ENCODE assay signal across 10 cellular contexts in the genomic region with DNA sequence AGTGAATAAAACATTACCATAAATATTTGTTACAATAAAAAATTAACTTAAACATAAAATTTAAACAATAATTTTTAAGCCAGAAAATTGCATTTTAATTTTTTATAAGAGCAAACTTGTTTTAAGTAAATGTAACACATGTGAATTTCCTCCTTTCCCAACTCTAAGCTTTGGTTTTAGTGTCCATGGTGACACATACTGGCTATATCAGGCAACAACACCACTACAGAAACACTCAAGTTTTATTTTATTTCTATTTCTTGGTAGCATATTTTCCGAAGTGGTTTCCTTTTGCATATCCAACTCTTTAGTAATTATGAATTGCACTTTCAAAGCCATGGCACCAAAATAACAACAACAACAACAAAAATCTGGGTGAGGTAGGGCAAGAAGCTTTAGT. TPM values are rescaled to one million over a fixed set of nuclear protein-coding genes. Genes with fewer than 3 reads are reported as not detected.
A peak's percentile ranks its signal among the peaks of the same experiment; 100 is the strongest.
DNase-seq lines count a peak whose midpoint lies in the region; ATAC-seq and TF ChIP-seq lines count a peak whose summit lies in the region.
"Had no signal": no experiment of that assay in that cellular context is flagged by ENCODE, and none has a peak within 500 bp of the region (broad histone marks: within the 10 kb centered on the region; RNA-seq: fewer than 3 reads in every experiment).

No MANE protein-coding gene starts in this region.

- 23 to 46% (median 38%) methylated on average over 1 of the region's 1 CpG for WGBS in spleen, 5 donors

- H3K27me3 Mint-ChIP-seq in HFFc6 (ENCODE audit: insufficient read depth) = peaks cover 12% of the 10 kb centered on the region

- no peak overlapping the region for H3K27ac Mint-ChIP-seq in HFFc6
- H3K27ac Mint-ChIP-seq in activated naive CD4-positive, alpha-beta T cell treated with anti-CD3 and anti-CD28 coated beads, Interleukin-2, amount 50 U/mL, for 72 hours = peak overlapping the region; percentile 63 to 91

- peaks cover 0 to 4% (median 0%) of the 10 kb centered on the region in 8 donors for H3K9me3 ChIP-seq in spleen
- H3K9me3 ChIP-seq in ascending aorta = no peaks in the 10 kb centered on the region

- H3K36me3 Mint-ChIP-seq in HFFc6 (ENCODE audit: low read depth) = no peaks in the 10 kb centered on the region
- peaks cover 21 to 34% of the 10 kb centered on the region in 2 donors for H3K36me3 Mint-ChIP-seq in activated naive CD4-positive, alpha-beta T cell treated with anti-CD3 and anti-CD28 coated beads, Interleukin-2, amount 50 U/mL, for 72 hours

- intact Hi-C loops in spleen (cut with DNase I; ENCODE audit: low total_unique reads) = no loop called here
- intact Hi-C loops in ascending aorta (cut with DNase I) = no loop called here

- TF ChIP-seq CTCF in HFFc6 (IDR thresholded peaks at IDR 0.05) (peak; percentile 43; the same call in 1 of the 2 replicates), spleen (IDR thresholded peaks at IDR 0.05 in 8 of 11, conservative IDR thresholded peaks at IDR 0.05 in 3 of 11) (peak in 2 of 11 experiments; percentile 15 to 21), ascending aorta (IDR thresholded peaks at IDR 0.05) (peak in 1 of 3 experiments; percentile 14)

- ATAC-seq in activated naive CD4-positive, alpha-beta T cell treated with anti-CD3 and anti-CD28 coated beads, Interleukin-2, amount 50 U/mL, for 72 hours = no peak
- ATAC-seq in GM18498 (IDR thresholded peaks at IDR 0.05; ENCODE audit: unreplicated experiment) = no peak

- no peak overlapping the region for H3K4me3 Mint-ChIP-seq in HFFc6

- peak; percentile 16 for DNase-seq in Caki2 (ENCODE audit: low read depth)
- peak; percentile 8 for DNase-seq in HFFc6
- no peak for DNase-seq in activated naive CD4-positive, alpha-beta T cell treated with anti-CD3 and anti-CD28 coated beads, Interleukin-2, amount 50 U/mL, for 72 hours (ENCODE audit: low spot score in 2 of 2)
- peak; percentile 34 for DNase-seq in left kidney (ENCODE audit: low read depth, low spot score)
- DNase-seq in spleen = no peak
- DNase-seq in ascending aorta (ENCODE audit: low spot score in 2 of 2) = no peak
- no peak for DNase-seq in UCSD-AML1 (lab: John Stamatoyannopoulos, UW; ENCODE audit: unreplicated experiment)
- DNase-seq: KBM-7 had no signal

- H3K27me3 ChIP-seq in spleen (replicated peaks in 1 of 7) = peaks cover 0 to 80% (median 45%) of the 10 kb centered on the region in 7 donors
- H3K27me3 ChIP-seq in ascending aorta = no peaks in the 10 kb centered on the region

- H3K9me3 Mint-ChIP-seq in HFFc6 = no peaks in the 10 kb centered on the region
- H3K9me3 Mint-ChIP-seq in activated naive CD4-positive, alpha-beta T cell treated with anti-CD3 and anti-CD28 coated beads, Interleukin-2, amount 50 U/mL, for 72 hours = peaks cover 0 to 9% of the 10 kb centered on the region in 2 donors

- H3K27ac ChIP-seq in spleen (no peak overlapping the region), ascending aorta (no peak overlapping the region)

- H3K4me1 ChIP-seq in spleen (peaks cover 6 to 33% (median 24%) of the 10 kb centered on the region in 6 donors), ascending aorta (peaks cover 0 to 3% of the 10 kb centered on the region in 2 donors)

- H3K36me3 ChIP-seq in spleen (no peaks in the 10 kb centered on the region), ascending aorta (no peaks in the 10 kb centered on the region)

- in situ Hi-C loops in Caki2 (cut with HindIII; ENCODE audit: low pct_unique_long_range_greater_than_20kb, low sequenced_read_pairs) = no loop called here

- peaks cover 13% of the 10 kb centered on the region for H3K4me1 Mint-ChIP-seq in HFFc6 (ENCODE audit: low read depth)

- no peak for TF ChIP-seq POLR2A in spleen (IDR thresholded peaks at IDR 0.05)

- H3K4me3 ChIP-seq in spleen (peak overlapping the region in 1 of 8 donors; percentile 76), ascending aorta (no peak overlapping the region)
- H3K4me3 ChIP-seq: lung had no signal

RNA-seq across cellular contexts. Expression of gene NELL2, which starts 2.2 kb away (rescaled TPM):
- 6.7 and 15.8 TPM in 2 replicates for total RNA-seq in Caki2 (2014; rRNA removed; shearing (Covaris generic); ENCODE audit: low replicate concordance)
- not detected for total RNA-seq in HFFc6 (2021; fragmentation: NEBNext Ultra II Directional; extraction: Animal tissue kit (Norgen Biotek cat#: 25700))
- total RNA-seq in activated naive CD4-positive, alpha-beta T cell treated with anti-CD3 and anti-CD28 coated beads, Interleukin-2, amount 50 U/mL, for 72 hours = 10 to 100 TPM; 47.5 to 82.3 TPM
- total RNA-seq in spleen = 10 to 100 TPM in 3 of 7 donors, 1 to 10 TPM in 4; 5.1 to 21.8 (median 10.0) TPM
- 1 to 10 TPM; 1.0 to 1.9 (median 1.7) TPM for polyA plus RNA-seq in spleen
- not detected for total RNA-seq in ascending aorta

Comparison
In these comparisons a context has a peak if more than half of its experiments do, and no peak if none do; other contexts are left out.
1. DNase-seq: peak in Caki2 (single experiment), HFFc6 (single experiment) and left kidney (single experiment); none in activated naive CD4-positive, alpha-beta T cell treated with anti-CD3 and anti-CD28 coated beads, Interleukin-2, amount 50 U/mL, for 72 hours (0 of 2), spleen (single experiment), ascending aorta (0 of 2) and UCSD-AML1 (single experiment).